7 cellular contexts compared by ENCODE assay signal in the genomic region with DNA sequence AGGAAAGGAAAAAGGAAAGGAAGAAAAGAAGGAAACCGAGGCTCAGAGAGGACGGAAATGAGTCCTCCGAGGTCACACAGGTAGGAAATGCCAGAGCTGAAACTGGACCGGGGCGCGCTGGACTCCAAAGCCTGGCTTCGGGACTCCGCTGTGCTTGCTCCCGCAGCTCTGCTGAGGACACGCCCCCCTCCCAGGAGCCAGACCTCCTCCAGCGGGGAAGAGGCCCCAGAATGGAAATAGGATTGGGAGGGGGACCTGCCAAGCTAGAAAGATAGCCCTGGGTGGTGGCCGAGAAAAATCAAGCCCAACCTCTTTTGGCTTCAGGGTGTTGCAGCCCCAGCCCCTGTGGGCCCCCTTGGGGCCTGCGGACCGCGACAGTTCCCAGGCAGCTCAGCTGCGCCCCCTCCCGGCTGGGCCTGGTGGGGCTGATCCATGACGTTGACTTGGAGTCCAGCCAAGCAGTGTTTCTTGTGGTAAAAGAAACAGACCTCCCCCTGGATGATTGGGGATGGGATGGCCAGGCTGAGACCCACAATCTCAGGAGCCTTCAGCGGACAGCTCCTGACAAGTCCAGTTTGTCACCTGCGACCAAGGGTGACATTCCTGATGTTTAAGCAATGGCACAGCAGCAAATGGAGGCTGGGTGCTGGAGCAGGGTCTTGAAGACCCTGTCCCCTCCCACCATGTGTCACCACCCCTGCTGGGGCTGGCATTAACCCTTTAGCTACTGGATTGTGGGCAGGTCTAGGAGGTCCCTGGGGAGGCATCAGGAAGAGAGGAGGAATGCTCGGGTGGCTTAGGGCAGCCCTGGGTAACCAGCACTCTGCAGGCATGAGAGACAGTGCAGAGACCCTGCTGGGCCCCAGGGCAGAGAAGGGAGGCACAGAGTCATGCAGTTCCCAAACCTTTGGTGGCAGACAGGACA. TPM values are rescaled to one million over a fixed set of nuclear protein-coding genes. Genes with fewer than 3 reads are reported as not detected.
A peak's percentile ranks its signal among the peaks of the same experiment; 100 is the strongest.
DNase-seq lines count a peak whose midpoint lies in the region; ATAC-seq, FAIRE-seq and TF ChIP-seq lines count a peak whose summit lies in the region.

No MANE protein-coding gene starts in this region.

- CTCF ChIA-PET in GM12878 (lab: Yijun Ruan, JAX), result interaction anchor here (0.6 to 2.3 kb wide), 4 partner anchors 13 to 113 kb away, joined by 3 to 6 read pairs (median 4); no protein-coding TSS in a partner anchor

- no peak overlapping the region for H2AFZ ChIP-seq in GM12878 (ENCODE audit: control insufficient read depth, low read depth, low read length)

- no peak overlapping the region for H3K4me3 ChIP-seq in GM12865 (ENCODE audit: low read depth, low read length)
- H3K4me3 ChIP-seq in NB4 (ENCODE audit: low read depth, low read length), result no peak overlapping the region
- no peak overlapping the region for H3K4me3 ChIP-seq in GM12878

- H3K36me3 ChIP-seq in GM12878 (ENCODE audit: control insufficient read depth in 2 of 2, insufficient read depth in 2 of 2, low read length in 1 of 2), result no peaks in the 10 kb centered on the region

- H3K9me3 Mint-ChIP-seq in immature natural killer cell, result no peaks in the 10 kb centered on the region

- TF ChIP-seq POLR2A in NB4 (IDR thresholded peaks at IDR 0.05; ENCODE audit: extremely low read depth, insufficient read length) (no peak), GM12878 (IDR thresholded peaks at IDR 0.05; ENCODE audit: low read depth, low read length) (no peak)

- RAD21 ChIA-PET in GM12878 (lab: Charles Lee; ENCODE audit: unreplicated experiment), result no interaction called here

- TF ChIP-seq CTCF in GM12865 (IDR thresholded peaks at IDR 0.05; ENCODE audit: insufficient read depth, low read depth, low read length, missing control alignments) (peak; percentile 90), NB4 (IDR thresholded peaks at IDR 0.05; ENCODE audit: low read depth, low read length) (peak; percentile 98), GM12878 (IDR thresholded peaks at IDR 0.05 in 2 of 3, conservative IDR thresholded peaks at IDR 0.05 in 1 of 3; ENCODE audit: control insufficient read depth in 2 of 3, extremely low read depth in 1 of 3, insufficient read depth in 1 of 3, low read depth in 3 of 3, low read length in 3 of 3) (peak; percentile 67 to 92 (median 87))

- no peak overlapping the region for H3K9ac ChIP-seq in GM12878 (ENCODE audit: control insufficient read depth, insufficient read depth, low read length)

- POLR2A ChIA-PET in GM12878 (lab: Charles Lee), result interaction anchor here (1.3 kb wide), 1 partner anchor 16 kb away, joined by 3 read pairs; no protein-coding TSS in a partner anchor

- no peaks in the 10 kb centered on the region for H4K20me1 ChIP-seq in GM12878 (ENCODE audit: control insufficient read depth, insufficient read depth)

- SMC1A ChIA-PET in GM12878 (lab: Charles Lee; ENCODE audit: uncharacterized antibody, unreplicated experiment), result no interaction called here

- no peak overlapping the region for H3K4me2 ChIP-seq in GM12878 (ENCODE audit: control insufficient read depth, insufficient read depth)

- DNase-seq in GM12865 (ENCODE audit: low read depth) (peak; percentile 47), NB4 (ENCODE audit: low read depth) (peak; percentile 84), T-helper 9 cell (peak; percentile 45), GM12878 (ENCODE audit: low read depth, low spot score) (no peak), immature natural killer cell (peak; percentile 9 to 36 (median 19))
- peak; percentile 55 for DNase-seq in stimulated activated CD4-positive, alpha-beta T cell treated with anti-CD3 and anti-CD28 coated beads, Interleukin-1b, Interleukin-23, amount 100 ng/mL, for 48 hours

- no peak for TF ChIP-seq EP300 in GM12878 (IDR thresholded peaks at IDR 0.05; ENCODE audit: borderline replicate concordance in 1 of 2, control insufficient read depth in 1 of 2, low read depth in 2 of 2, low read length in 2 of 2)

- no peak for FAIRE-seq in GM12878 (lab: Jason Lieb, UNC)

- in situ Hi-C loops in GM12878 (cut with MboI), result no loop called here

- 30% methylated on average over 21 of the region's 21 CpGs for WGBS in GM12878 (ENCODE audit: insufficient coverage, insufficient replicate concordance, low lambda C conversion rate, missing lambda C conversion rate)

- no peak overlapping the region for H3K27ac Mint-ChIP-seq in immature natural killer cell

- no peaks in the 10 kb centered on the region for H3K79me2 ChIP-seq in GM12878 (ENCODE audit: control insufficient read depth, insufficient read depth, low read length)

- peaks cover 0 to 5% (median 1%) of the 10 kb centered on the region in 3 donors for H3K27me3 Mint-ChIP-seq in immature natural killer cell (ENCODE audit: low read depth in 3 of 3)

- intact Hi-C loops in GM12878 (cut with micrococcal nuclease; ENCODE audit: unreplicated experiment), result loop anchor here (5.0 kb wide), 1 partner anchor 159 kb away; no protein-coding TSS in a partner anchor

- H3K27me3 ChIP-seq in GM12878 (replicated peaks in 1 of 2; ENCODE audit: control insufficient read depth in 2 of 2, insufficient read depth in 2 of 2, low read length in 1 of 2), result no peaks in the 10 kb centered on the region; a peak in 1 of 4 replicates

- no peaks in the 10 kb centered on the region for H3K9me3 ChIP-seq in GM12878 (replicated peaks; ENCODE audit: control insufficient read depth, insufficient read depth, low read length)

- no peaks in the 10 kb centered on the region for H3K4me1 Mint-ChIP-seq in immature natural killer cell

- no peak overlapping the region for H3K27ac ChIP-seq in GM12878 (ENCODE audit: control insufficient read depth, insufficient read depth)

- ATAC-seq in GM12878 (peak; percentile 86), GM21515 (IDR thresholded peaks at IDR 0.05; ENCODE audit: unreplicated experiment) (no peak)

- no peaks in the 10 kb centered on the region for H3K4me1 ChIP-seq in GM12878 (ENCODE audit: control insufficient read depth, insufficient read depth, low read length)

- no peaks in the 10 kb centered on the region for H3K36me3 Mint-ChIP-seq in immature natural killer cell

- TF ChIP-seq RAD21 in GM12878 (IDR thresholded peaks at IDR 0.05; ENCODE audit: insufficient read depth, low read depth, low read length), result peak; percentile 58

- no TSS peak for BruUV-seq in GM12878 (replicated peaks; lab: Mats Ljungman, UMichigan)

- no peak overlapping the region for H3K4me3 Mint-ChIP-seq in immature natural killer cell

TF ChIP-seq in GM12878, 131 proteins besides CTCF, POLR2A, EP300 and RAD21:
- TF ChIP-seq ATF2 (IDR thresholded peaks at IDR 0.05; ENCODE audit: low read length) (no peak), SMC3 (IDR thresholded peaks at IDR 0.05; ENCODE audit: borderline replicate concordance, low read length) (peak; percentile 51; the same call in 1 of the 2 replicates), ZBED1 (IDR thresholded peaks at IDR 0.05; ENCODE audit: borderline replicate concordance) (no peak), CREM (IDR thresholded peaks at IDR 0.05; ENCODE audit: low read depth) (peak; percentile 79), RUNX3 (IDR thresholded peaks at IDR 0.05; ENCODE audit: low read length) (peak; percentile 23), ETV6 (conservative IDR thresholded peaks at IDR 0.05 in 1 of 2, IDR thresholded peaks at IDR 0.05 in 1 of 2; ENCODE audit: borderline replicate concordance in 1 of 2, low read depth in 1 of 2) (0 out of 4 replicates have a peak, but pooled peaks of 1 of the 2 experiments have one; percentile 46), SMARCA5 (IDR thresholded peaks at IDR 0.05) (no peak), YY1 (IDR thresholded peaks at IDR 0.05; ENCODE audit: low read depth, low read length) (peak; percentile 41; the same call in 1 of the 2 replicates), CREB1 (IDR thresholded peaks at IDR 0.05; ENCODE audit: low read depth) (peak; percentile 56; the same call in 1 of the 2 replicates), MEF2B (IDR thresholded peaks at IDR 0.05; ENCODE audit: partially characterized antibody, poor library complexity, severe bottlenecking) (peak; percentile 61)
TF ChIP-seq in GM12878: peak in this region for 7.

RNA-seq across cellular contexts. Expression of gene RIPOR3, which starts 55.4 kb away (rescaled TPM):
- not detected in 2 replicates for total RNA-seq in GM12878 (2013; cell fraction: nucleolus; rRNA removed)
- not detected in 2 replicates for total RNA-seq in GM12878 (2014; rRNA removed)
- total RNA-seq in GM12878 (2014; rRNA removed; fragmentation: Illumina TruSeq; extraction: Trizol), result not detected in 2 replicates
- 0.05 TPM in 1 of 2 replicates, not detected in the other for total RNA-seq in GM12878 (2021)
- polyA plus RNA-seq in GM12878 (2011; ENCODE audit: low read depth), result 0.10 TPM
- polyA plus RNA-seq in GM12878 (2011; rRNA removed), result not detected in 2 replicates
- not detected in 2 replicates for polyA plus RNA-seq in GM12878 (2011; cell fraction: cytosol; rRNA removed)
- 0.07 TPM in 1 of 2 replicates, not detected in the other for polyA plus RNA-seq in GM12878 (2011; cell fraction: nucleus; rRNA removed)
- 0.32 and 0.50 TPM in 2 replicates for polyA plus RNA-seq in GM12878 (2012)
- polyA plus RNA-seq in GM12878 (2014; fragmentation: Illumina TruSeq; extraction: Trizol), result 0.07 TPM in 1 of 2 replicates, not detected in the other
- not detected for polyA plus RNA-seq in GM12878 (2014; fragmentation: Nextera tagmentation; extraction: Ambion mirVana)
- 0.04 TPM in 1 of 2 replicates, not detected in the other for polyA plus RNA-seq in GM12878 (2014; rRNA removed)
- under 1 TPM; 0.17 to 0.55 TPM for polyA plus RNA-seq in GM12878 (2016; fragmentation: Nextera tagmentation; extraction: Ambion mirVana)
- polyA minus RNA-seq in GM12878 (2011; rRNA and poly(A)+ RNA removed), result not detected in 2 replicates
- not detected in 2 replicates for polyA minus RNA-seq in GM12878 (2011; cell fraction: cytosol; rRNA and poly(A)+ RNA removed)
- not detected in 2 replicates for polyA minus RNA-seq in GM12878 (2011; cell fraction: nucleus; rRNA and poly(A)+ RNA removed)
- 1 to 10 TPM in 2 of 3 donors, under 1 TPM in 1; 0.41 to 1.2 (median 1.0) TPM for polyA plus RNA-seq in immature natural killer cell
